Comparison of ENCODE assay signal across 8 cellular contexts in the genomic region with DNA sequence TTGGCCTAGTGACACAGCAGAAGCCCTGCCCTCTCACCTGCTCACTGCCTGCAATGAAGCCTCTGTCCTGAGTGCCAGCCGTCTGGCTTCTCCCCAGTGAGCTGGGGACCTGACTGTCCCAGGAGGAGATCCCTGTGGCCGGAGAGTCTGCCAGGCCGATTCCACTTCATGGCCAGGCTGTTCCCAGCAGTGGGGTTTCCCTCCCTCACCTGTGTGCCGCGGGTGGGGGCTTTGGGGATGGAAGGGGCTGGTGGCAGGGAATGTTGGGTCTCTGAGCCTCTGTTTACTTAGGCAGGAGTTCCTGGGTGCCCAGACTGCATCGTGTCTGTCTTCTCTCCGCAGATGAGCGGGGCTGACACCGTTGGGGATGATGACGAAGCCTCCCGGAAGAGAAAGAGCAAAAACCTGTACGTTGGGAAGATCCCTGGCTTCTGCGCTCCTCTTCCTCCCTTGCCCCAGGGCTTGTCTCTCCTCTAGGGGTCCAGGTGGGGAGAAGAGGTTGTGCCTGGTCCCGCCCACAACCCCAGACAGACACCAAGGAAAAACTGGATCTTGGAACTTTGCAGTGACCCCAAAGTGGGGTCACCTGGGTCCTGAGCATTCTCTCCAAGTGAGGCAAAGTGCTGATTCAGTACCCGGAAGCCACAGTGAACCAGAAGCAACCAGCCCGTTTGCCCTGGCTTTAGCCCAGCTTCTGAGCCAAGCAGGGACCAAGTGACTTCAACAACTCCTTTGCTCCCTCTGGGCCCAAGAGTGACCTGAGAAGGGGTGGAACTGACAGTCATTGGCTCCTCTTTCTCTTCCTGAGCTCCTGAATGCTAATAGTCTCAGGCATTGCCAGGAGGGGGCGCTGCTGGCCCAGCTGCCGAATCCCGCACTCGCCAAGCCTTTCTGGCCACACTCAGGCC.
DNase-seq lines count a peak whose midpoint lies in the region; ATAC-seq and TF ChIP-seq lines count a peak whose summit lies in the region.

No MANE protein-coding gene starts in this region.

- H3K36me3 Mint-ChIP-seq in endodermal cell (ENCODE audit: low read depth) (peaks cover 13% of the 10 kb centered on the region), mesothelial cell of epicardium (peaks cover 4% of the 10 kb centered on the region)
- H3K36me3 Mint-ChIP-seq in stimulated activated memory B cell treated with anti-CD40 and anti-IgM and Interleukin-4, amounts not matched to agents 10 μg/mL and 1 μg/mL and 100 μg/mL, for 72 hours, result peaks cover 37% of the 10 kb centered on the region

- H3K4me3 Mint-ChIP-seq in endodermal cell (no peak overlapping the region), mesothelial cell of epicardium (no peak overlapping the region)
- no peak overlapping the region for H3K4me3 Mint-ChIP-seq in stimulated activated memory B cell treated with anti-CD40 and anti-IgM and Interleukin-4, amounts not matched to agents 10 μg/mL and 1 μg/mL and 100 μg/mL, for 72 hours

- H3K27me3 Mint-ChIP-seq in endodermal cell (ENCODE audit: insufficient read depth) (no peaks in the 10 kb centered on the region), mesothelial cell of epicardium (ENCODE audit: low read depth) (no peaks in the 10 kb centered on the region)
- H3K27me3 Mint-ChIP-seq in stimulated activated memory B cell treated with anti-CD40 and anti-IgM and Interleukin-4, amounts not matched to agents 10 μg/mL and 1 μg/mL and 100 μg/mL, for 72 hours, result no peaks in the 10 kb centered on the region

- no peak overlapping the region for H3K27ac ChIP-seq in endodermal cell (ENCODE audit: low read depth, low read length)

- peaks cover 13% of the 10 kb centered on the region for H3K4me1 ChIP-seq in endodermal cell (ENCODE audit: control insufficient read depth, insufficient read depth, low read length)

- peaks cover 31% of the 10 kb centered on the region for H3K4me1 Mint-ChIP-seq in endodermal cell
- peaks cover 18% of the 10 kb centered on the region for H3K4me1 Mint-ChIP-seq in mesothelial cell of epicardium
- H3K4me1 Mint-ChIP-seq in stimulated activated memory B cell treated with anti-CD40 and anti-IgM and Interleukin-4, amounts not matched to agents 10 μg/mL and 1 μg/mL and 100 μg/mL, for 72 hours, result peaks cover 68% of the 10 kb centered on the region

- no peak overlapping the region for H3K9ac ChIP-seq in endodermal cell (ENCODE audit: extremely low read depth, low read length, poor library complexity, severe bottlenecking)

- H3K4me3 ChIP-seq in endodermal cell (ENCODE audit: low read length), result no peak overlapping the region

- WGBS in endodermal cell (ENCODE audit: insufficient coverage in 1 of 2, insufficient read length in 1 of 2), 2 experiments, result 64 to 78% methylated on average over 9 to 20 of the region's 20 CpGs

- peaks cover 8% of the 10 kb centered on the region for H3K36me3 ChIP-seq in endodermal cell (ENCODE audit: control insufficient read depth, insufficient read depth, low read length)

- no peaks in the 10 kb centered on the region for H3K9me3 Mint-ChIP-seq in endodermal cell
- H3K9me3 Mint-ChIP-seq in mesothelial cell of epicardium, result no peaks in the 10 kb centered on the region
- no peaks in the 10 kb centered on the region for H3K9me3 Mint-ChIP-seq in stimulated activated memory B cell treated with anti-CD40 and anti-IgM and Interleukin-4, amounts not matched to agents 10 μg/mL and 1 μg/mL and 100 μg/mL, for 72 hours

- H3K27ac Mint-ChIP-seq in endodermal cell (no peak overlapping the region), mesothelial cell of epicardium (no peak overlapping the region)
- H3K27ac Mint-ChIP-seq in stimulated activated memory B cell treated with anti-CD40 and anti-IgM and Interleukin-4, amounts not matched to agents 10 μg/mL and 1 μg/mL and 100 μg/mL, for 72 hours, result peak overlapping the region; percentile 48

- DNase-seq in activated gamma-delta T cell treated with Interleukin-2 at 50 U/mL for 16 hours (peak; percentile 33), activated gamma-delta T cell (lab: John Stamatoyannopoulos, UW) (no peak), NCI-H69 (lab: John Stamatoyannopoulos, UW) (peak; percentile 80), endodermal cell (peak; percentile 98), mesothelial cell of epicardium (ENCODE audit: low spot score in 2 of 2, unreplicated experiment in 2 of 2) (peak; percentile 64 to 93)
- DNase-seq in activated CD4-positive, alpha-beta T cell treated with anti-CD3 and anti-CD28 coated beads, Interleukin-2, amount 50 U/mL, for 1 hour, result peak; percentile 50

- no peaks in the 10 kb centered on the region for H3K9me3 ChIP-seq in endodermal cell (ENCODE audit: control insufficient read depth, low read length)

- H3K27me3 ChIP-seq in endodermal cell (ENCODE audit: control insufficient read depth, insufficient read depth, low read length, poor library complexity, severe bottlenecking), result no peaks in the 10 kb centered on the region

- peak; percentile 37 for ATAC-seq in HG02981 (IDR thresholded peaks at IDR 0.05; ENCODE audit: unreplicated experiment)
- peak; percentile 76 for ATAC-seq in stimulated activated memory B cell treated with anti-CD40 and anti-IgM and Interleukin-4, amounts not matched to agents 10 μg/mL and 1 μg/mL and 100 μg/mL, for 72 hours

- TF ChIP-seq CTCF in endodermal cell (conservative IDR thresholded peaks at IDR 0.05) (peak; percentile 97), mesothelial cell of epicardium (IDR thresholded peaks at IDR 0.05; ENCODE audit: unreplicated experiment) (peak; percentile 88)
